ENCODE assay signal across 38 cellular contexts in genomic region chr6:112988748-112989147, GRCh38.
"Had no signal": no experiment of that assay in that cellular context is flagged by ENCODE, and none has a peak within 500 bp of the region (broad histone marks: within the 10 kb centered on the region; RNA-seq: fewer than 3 reads in every experiment).

No MANE protein-coding gene starts in this region.

- H3K9me3 ChIP-seq: adrenal gland, ascending aorta, body of pancreas, breast epithelium had no signal

- H3K4me3 Mint-ChIP-seq: activated naive CD4-positive, alpha-beta T cell treated with anti-CD3 and anti-CD28 coated beads for 36 hours; activated naive CD4-positive, alpha-beta T cell treated with anti-CD3 and anti-CD28 coated beads, Interleukin-2, amount 10 ng/mL, durations not matched to agents 7 days and 5 days; activated naive CD4-positive, alpha-beta T cell treated with anti-CD3 and anti-CD28 coated beads, Interleukin-2, amount 50 U/mL, for 24 hours; activated naive CD8-positive, alpha-beta T cell; activated naive CD8-positive, alpha-beta T cell treated with anti-CD3 and anti-CD28 coated beads for 36 hours; activated naive CD8-positive, alpha-beta T cell treated with anti-CD3 and anti-CD28 coated beads, Interleukin-2, amount 10 ng/mL, durations not matched to agents 7 days and 5 days; activated naive CD8-positive, alpha-beta T cell treated with anti-CD3 and anti-CD28 coated beads, Interleukin-2, amount 50 U/mL, for 24 hours; activated T-cell treated with anti-CD3 and anti-CD28 coated beads, Interleukin-2, amount 50 U/mL, for 24 hours; activated T-cell treated with anti-CD3 and anti-CD28 coated beads, Interleukin-2, amount 50 U/mL, for 4 hours; activated T-cell treated with anti-CD3 and anti-CD28 coated beads, Interleukin-2, amount 50 U/mL, for 72 hours; activated T-helper 1 cell treated with anti-CD3 and anti-CD28 coated beads, Interleukin-12 subunit alpha, Interleukin-12 subunit beta, Interleukin-2, Interleukin-4 antibody, amounts not matched to agents 30 ng/mL and 10 ng/mL and 1 ng/mL, durations not matched to agents 14 hours and 24 hours and 36 hours; activated T-helper 17 cell treated with anti-CD3 and anti-CD28 coated beads, Interleukin-2, amount 50 U/mL, for 72 hours; brain; central memory CD8-positive, alpha-beta T cell had no signal

- FAIRE-seq: bronchial epithelial cell had no signal

- H3K36me3 Mint-ChIP-seq: activated naive CD4-positive, alpha-beta T cell treated with anti-CD3 and anti-CD28 coated beads, Interleukin-2, amount 10 ng/mL, durations not matched to agents 7 days and 5 days; activated naive CD4-positive, alpha-beta T cell treated with anti-CD3 and anti-CD28 coated beads, Interleukin-2, amount 50 U/mL, for 24 hours; activated naive CD4-positive, alpha-beta T cell treated with anti-CD3 and anti-CD28 coated beads, Interleukin-2, amount 50 U/mL, for 72 hours; activated naive CD8-positive, alpha-beta T cell; activated naive CD8-positive, alpha-beta T cell treated with anti-CD3 and anti-CD28 coated beads for 36 hours; activated naive CD8-positive, alpha-beta T cell treated with anti-CD3 and anti-CD28 coated beads, Interleukin-2, amount 10 ng/mL, durations not matched to agents 7 days and 5 days; brain had no signal

- H3K27me3 Mint-ChIP-seq: activated naive CD4-positive, alpha-beta T cell treated with anti-CD3 and anti-CD28 coated beads, Interleukin-2, amount 10 ng/mL, durations not matched to agents 7 days and 5 days; activated naive CD4-positive, alpha-beta T cell treated with anti-CD3 and anti-CD28 coated beads, Interleukin-2, amount 50 U/mL, for 24 hours; activated naive CD8-positive, alpha-beta T cell; activated naive CD8-positive, alpha-beta T cell treated with anti-CD3 and anti-CD28 coated beads for 36 hours; activated naive CD8-positive, alpha-beta T cell treated with anti-CD3 and anti-CD28 coated beads, Interleukin-2, amount 10 ng/mL, durations not matched to agents 7 days and 5 days; activated naive CD8-positive, alpha-beta T cell treated with anti-CD3 and anti-CD28 coated beads, Interleukin-2, amount 50 U/mL, for 24 hours; activated T-cell treated with anti-CD3 and anti-CD28 coated beads, Interleukin-2, amount 50 U/mL, for 24 hours; activated T-helper 17 cell treated with anti-CD3 and anti-CD28 coated beads, Interleukin-2, amount 50 U/mL, for 72 hours; brain; central memory CD8-positive, alpha-beta T cell had no signal

- H3K9me3 Mint-ChIP-seq: activated T-helper 2 cell treated with anti-CD3 and anti-CD28 coated beads, Interferon-gamma antibody, Interleukin-2, Interleukin-4, amounts not matched to agents 10 μg/mL and 5 μg/mL and 100 μg/mL, durations not matched to agents 14 hours and 24 hours and 36 hours had no signal

- ATAC-seq: activated naive CD4-positive, alpha-beta T cell treated with anti-CD3 and anti-CD28 coated beads, Interleukin-2, amount 50 U/mL, for 72 hours; activated naive CD8-positive, alpha-beta T cell treated with anti-CD3 and anti-CD28 coated beads, Interleukin-2, amount 50 U/mL, for 24 hours; activated T-cell treated with anti-CD3 and anti-CD28 coated beads, Interleukin-2, amount 50 U/mL, for 4 hours; activated T-cell treated with anti-CD3 and anti-CD28 coated beads, Interleukin-2, amount 50 U/mL, for 72 hours; activated T-helper 17 cell treated with anti-CD3 and anti-CD28 coated beads, Interleukin-2, amount 50 U/mL, for 72 hours; body of pancreas had no signal

- H3K4me1 Mint-ChIP-seq: activated naive CD4-positive, alpha-beta T cell treated with anti-CD3 and anti-CD28 coated beads, Interleukin-2, amount 10 ng/mL, durations not matched to agents 7 days and 5 days; activated naive CD4-positive, alpha-beta T cell treated with anti-CD3 and anti-CD28 coated beads, Interleukin-2, amount 50 U/mL, for 24 hours; activated naive CD8-positive, alpha-beta T cell treated with anti-CD3 and anti-CD28 coated beads for 36 hours; activated naive CD8-positive, alpha-beta T cell treated with anti-CD3 and anti-CD28 coated beads, Interleukin-2, amount 10 ng/mL, durations not matched to agents 7 days and 5 days; activated naive CD8-positive, alpha-beta T cell treated with anti-CD3 and anti-CD28 coated beads, Interleukin-2, amount 50 U/mL, for 24 hours; activated T-helper 17 cell treated with anti-CD3 and anti-CD28 coated beads, Interleukin-2, amount 50 U/mL, for 72 hours; central memory CD8-positive, alpha-beta T cell had no signal

- H3K27ac Mint-ChIP-seq: activated naive CD4-positive, alpha-beta T cell treated with anti-CD3 and anti-CD28 coated beads for 36 hours; activated naive CD4-positive, alpha-beta T cell treated with anti-CD3 and anti-CD28 coated beads, Interleukin-2, amount 10 ng/mL, durations not matched to agents 7 days and 5 days; activated naive CD4-positive, alpha-beta T cell treated with anti-CD3 and anti-CD28 coated beads, Interleukin-2, amount 50 U/mL, for 24 hours; activated naive CD4-positive, alpha-beta T cell treated with anti-CD3 and anti-CD28 coated beads, Interleukin-2, amount 50 U/mL, for 72 hours; activated naive CD8-positive, alpha-beta T cell; activated naive CD8-positive, alpha-beta T cell treated with anti-CD3 and anti-CD28 coated beads for 36 hours; activated naive CD8-positive, alpha-beta T cell treated with anti-CD3 and anti-CD28 coated beads, Interleukin-2, amount 10 ng/mL, durations not matched to agents 7 days and 5 days; activated naive CD8-positive, alpha-beta T cell treated with anti-CD3 and anti-CD28 coated beads, Interleukin-2, amount 50 U/mL, for 24 hours; activated T-cell treated with anti-CD3 and anti-CD28 coated beads, Interleukin-2, amount 50 U/mL, for 24 hours; activated T-cell treated with anti-CD3 and anti-CD28 coated beads, Interleukin-2, amount 50 U/mL, for 72 hours; activated T-helper 1 cell treated with anti-CD3 and anti-CD28 coated beads, Interleukin-12 subunit alpha, Interleukin-12 subunit beta, Interleukin-2, Interleukin-4 antibody, amounts not matched to agents 30 ng/mL and 10 ng/mL and 1 ng/mL, durations not matched to agents 14 hours and 24 hours and 36 hours; activated T-helper 17 cell treated with anti-CD3 and anti-CD28 coated beads, Interleukin-2, amount 50 U/mL, for 72 hours; activated T-helper 2 cell treated with anti-CD3 and anti-CD28 coated beads, Interferon-gamma antibody, Interleukin-2, Interleukin-4, amounts not matched to agents 10 μg/mL and 5 μg/mL and 100 μg/mL, durations not matched to agents 14 hours and 24 hours and 36 hours; brain had no signal

- H3K27ac ChIP-seq: adrenal gland, ascending aorta, body of pancreas, brain microvascular endothelial cell, breast epithelium, cardiac muscle cell had no signal

- H3K36me3 ChIP-seq: adrenal gland, ascending aorta, brain microvascular endothelial cell, breast epithelium, cardiac muscle cell had no signal

- H3K27me3 ChIP-seq: adrenal gland, ascending aorta, body of pancreas, brain microvascular endothelial cell, breast epithelium, cardiac muscle cell had no signal

- H3K4me3 ChIP-seq: adrenal gland, ascending aorta, body of pancreas, breast epithelium, cardiac muscle cell had no signal

- DNase-seq: activated effector memory CD4-positive, alpha-beta T cell treated with anti-CD3 and anti-CD28 coated beads, Interleukin-2, amount 50 U/mL, for 16 hours; activated effector memory CD4-positive, alpha-beta T cell treated with Interleukin-2 at 50 U/mL for 16 hours; activated gamma-delta T cell; activated gamma-delta T cell treated with Interleukin-2 at 50 U/mL for 16 hours; activated naive CD4-positive, alpha-beta T cell; activated naive CD4-positive, alpha-beta T cell treated with anti-CD3 and anti-CD28 coated beads for 36 hours; activated naive CD4-positive, alpha-beta T cell treated with anti-CD3 and anti-CD28 coated beads, Interleukin-2, amount 10 ng/mL, durations not matched to agents 7 days and 5 days; activated naive CD4-positive, alpha-beta T cell treated with anti-CD3 and anti-CD28 coated beads, Interleukin-2, amount 50 U/mL, for 16 hours; activated naive CD4-positive, alpha-beta T cell treated with Interleukin-2 at 50 U/mL for 16 hours; activated naive CD8-positive, alpha-beta T cell treated with anti-CD3 and anti-CD28 coated beads for 36 hours; activated naive CD8-positive, alpha-beta T cell treated with anti-CD3 and anti-CD28 coated beads, Interleukin-2, amount 10 ng/mL, durations not matched to agents 7 days and 5 days; activated naive CD8-positive, alpha-beta T cell treated with anti-CD3 and anti-CD28 coated beads, Interleukin-2, amount 50 U/mL, for 24 hours; activated T-cell treated with anti-CD3 and anti-CD28 coated beads, Interleukin-2, amount 50 U/mL, for 24 hours; activated T-cell treated with anti-CD3 and anti-CD28 coated beads, Interleukin-2, amount 50 U/mL, for 4 hours; activated T-cell treated with anti-CD3 and anti-CD28 coated beads, Interleukin-2, amount 50 U/mL, for 48 hours; activated T-cell treated with anti-CD3 and anti-CD28 coated beads, Interleukin-2, amount 50 U/mL, for 72 hours; adrenal gland; amniotic stem cell; amygdala; anterior cingulate cortex; aorta; body of pancreas; brain microvascular endothelial cell; caudate nucleus; central memory CD4-positive, alpha-beta T cell; cerebellar nuclear complex had no signal

- H3K4me1 ChIP-seq: adrenal gland, ascending aorta, body of pancreas, breast epithelium had no signal
